In the genomic region with DNA sequence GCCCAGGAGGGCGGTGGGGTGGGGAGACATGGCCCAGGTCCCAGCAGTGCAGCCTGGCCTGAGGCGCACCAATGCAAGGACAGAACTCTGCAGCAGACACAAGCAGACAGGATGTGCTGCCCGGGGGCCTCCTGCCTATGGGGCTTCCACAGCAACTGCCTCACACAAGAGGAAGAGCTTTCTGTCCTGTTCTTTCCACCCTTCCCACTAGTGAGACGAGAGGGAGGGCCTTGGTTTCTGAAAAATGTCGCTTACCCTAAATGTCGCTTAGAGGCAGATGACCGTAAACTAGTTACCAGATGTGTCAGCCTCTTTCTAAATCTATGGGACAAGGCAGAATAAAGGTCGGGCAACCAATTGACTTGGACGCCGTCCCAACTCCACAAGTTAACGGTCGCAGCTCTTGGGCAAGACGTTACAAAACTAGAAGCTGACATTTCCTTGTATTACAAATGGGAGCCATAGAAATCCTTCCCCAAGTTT, we compare ENCODE assay signal across 2 cellular contexts.
TF ChIP-seq lines count a peak whose summit lies in the region.

A gene with protein sequence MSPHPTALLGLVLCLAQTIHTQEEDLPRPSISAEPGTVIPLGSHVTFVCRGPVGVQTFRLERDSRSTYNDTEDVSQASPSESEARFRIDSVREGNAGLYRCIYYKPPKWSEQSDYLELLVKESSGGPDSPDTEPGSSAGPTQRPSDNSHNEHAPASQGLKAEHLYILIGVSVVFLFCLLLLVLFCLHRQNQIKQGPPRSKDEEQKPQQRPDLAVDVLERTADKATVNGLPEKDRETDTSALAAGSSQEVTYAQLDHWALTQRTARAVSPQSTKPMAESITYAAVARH (minus strand): TSS at position 157 of the 483 bp plus-strand sequence. CDS start 127 bp downstream, at position 30.

TF ChIP-seq in GM23338, 12 proteins besides CTCF, POLR2A, EP300 and RAD21 (continued from another document and continues in another):
- no peak for TF ChIP-seq JUNB (IDR thresholded peaks at IDR 0.05; ENCODE audit: unreplicated experiment)
- TF ChIP-seq NANOG (IDR thresholded peaks at IDR 0.05; ENCODE audit: borderline replicate concordance) = no peak
- TF ChIP-seq ZNF114 (CRISPR knock-in tag; IDR thresholded peaks at IDR 0.05) = no peak
- no peak for TF ChIP-seq STAT1 (IDR thresholded peaks at IDR 0.05; ENCODE audit: unreplicated experiment)
- no peak for TF ChIP-seq EZH2phosphoT487 (IDR thresholded peaks at IDR 0.05; ENCODE audit: unreplicated experiment)
- TF ChIP-seq ZNF331 (CRISPR knock-in tag; IDR thresholded peaks at IDR 0.05; ENCODE audit: low read depth) = no peak
- TF ChIP-seq EZH2 (IDR thresholded peaks at IDR 0.05; ENCODE audit: low read depth, unreplicated experiment) = no peak
- TF ChIP-seq, protein P1, sequence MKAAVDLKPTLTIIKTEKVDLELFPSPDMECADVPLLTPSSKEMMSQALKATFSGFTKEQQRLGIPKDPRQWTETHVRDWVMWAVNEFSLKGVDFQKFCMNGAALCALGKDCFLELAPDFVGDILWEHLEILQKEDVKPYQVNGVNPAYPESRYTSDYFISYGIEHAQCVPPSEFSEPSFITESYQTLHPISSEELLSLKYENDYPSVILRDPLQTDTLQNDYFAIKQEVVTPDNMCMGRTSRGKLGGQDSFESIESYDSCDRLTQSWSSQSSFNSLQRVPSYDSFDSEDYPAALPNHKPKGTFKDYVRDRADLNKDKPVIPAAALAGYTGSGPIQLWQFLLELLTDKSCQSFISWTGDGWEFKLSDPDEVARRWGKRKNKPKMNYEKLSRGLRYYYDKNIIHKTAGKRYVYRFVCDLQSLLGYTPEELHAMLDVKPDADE (IDR thresholded peaks at IDR 0.05) = no peak
- no peak for TF ChIP-seq CREB1 (CRISPR knock-in tag; IDR thresholded peaks at IDR 0.05; ENCODE audit: low read depth)
- TF ChIP-seq, protein P2, sequence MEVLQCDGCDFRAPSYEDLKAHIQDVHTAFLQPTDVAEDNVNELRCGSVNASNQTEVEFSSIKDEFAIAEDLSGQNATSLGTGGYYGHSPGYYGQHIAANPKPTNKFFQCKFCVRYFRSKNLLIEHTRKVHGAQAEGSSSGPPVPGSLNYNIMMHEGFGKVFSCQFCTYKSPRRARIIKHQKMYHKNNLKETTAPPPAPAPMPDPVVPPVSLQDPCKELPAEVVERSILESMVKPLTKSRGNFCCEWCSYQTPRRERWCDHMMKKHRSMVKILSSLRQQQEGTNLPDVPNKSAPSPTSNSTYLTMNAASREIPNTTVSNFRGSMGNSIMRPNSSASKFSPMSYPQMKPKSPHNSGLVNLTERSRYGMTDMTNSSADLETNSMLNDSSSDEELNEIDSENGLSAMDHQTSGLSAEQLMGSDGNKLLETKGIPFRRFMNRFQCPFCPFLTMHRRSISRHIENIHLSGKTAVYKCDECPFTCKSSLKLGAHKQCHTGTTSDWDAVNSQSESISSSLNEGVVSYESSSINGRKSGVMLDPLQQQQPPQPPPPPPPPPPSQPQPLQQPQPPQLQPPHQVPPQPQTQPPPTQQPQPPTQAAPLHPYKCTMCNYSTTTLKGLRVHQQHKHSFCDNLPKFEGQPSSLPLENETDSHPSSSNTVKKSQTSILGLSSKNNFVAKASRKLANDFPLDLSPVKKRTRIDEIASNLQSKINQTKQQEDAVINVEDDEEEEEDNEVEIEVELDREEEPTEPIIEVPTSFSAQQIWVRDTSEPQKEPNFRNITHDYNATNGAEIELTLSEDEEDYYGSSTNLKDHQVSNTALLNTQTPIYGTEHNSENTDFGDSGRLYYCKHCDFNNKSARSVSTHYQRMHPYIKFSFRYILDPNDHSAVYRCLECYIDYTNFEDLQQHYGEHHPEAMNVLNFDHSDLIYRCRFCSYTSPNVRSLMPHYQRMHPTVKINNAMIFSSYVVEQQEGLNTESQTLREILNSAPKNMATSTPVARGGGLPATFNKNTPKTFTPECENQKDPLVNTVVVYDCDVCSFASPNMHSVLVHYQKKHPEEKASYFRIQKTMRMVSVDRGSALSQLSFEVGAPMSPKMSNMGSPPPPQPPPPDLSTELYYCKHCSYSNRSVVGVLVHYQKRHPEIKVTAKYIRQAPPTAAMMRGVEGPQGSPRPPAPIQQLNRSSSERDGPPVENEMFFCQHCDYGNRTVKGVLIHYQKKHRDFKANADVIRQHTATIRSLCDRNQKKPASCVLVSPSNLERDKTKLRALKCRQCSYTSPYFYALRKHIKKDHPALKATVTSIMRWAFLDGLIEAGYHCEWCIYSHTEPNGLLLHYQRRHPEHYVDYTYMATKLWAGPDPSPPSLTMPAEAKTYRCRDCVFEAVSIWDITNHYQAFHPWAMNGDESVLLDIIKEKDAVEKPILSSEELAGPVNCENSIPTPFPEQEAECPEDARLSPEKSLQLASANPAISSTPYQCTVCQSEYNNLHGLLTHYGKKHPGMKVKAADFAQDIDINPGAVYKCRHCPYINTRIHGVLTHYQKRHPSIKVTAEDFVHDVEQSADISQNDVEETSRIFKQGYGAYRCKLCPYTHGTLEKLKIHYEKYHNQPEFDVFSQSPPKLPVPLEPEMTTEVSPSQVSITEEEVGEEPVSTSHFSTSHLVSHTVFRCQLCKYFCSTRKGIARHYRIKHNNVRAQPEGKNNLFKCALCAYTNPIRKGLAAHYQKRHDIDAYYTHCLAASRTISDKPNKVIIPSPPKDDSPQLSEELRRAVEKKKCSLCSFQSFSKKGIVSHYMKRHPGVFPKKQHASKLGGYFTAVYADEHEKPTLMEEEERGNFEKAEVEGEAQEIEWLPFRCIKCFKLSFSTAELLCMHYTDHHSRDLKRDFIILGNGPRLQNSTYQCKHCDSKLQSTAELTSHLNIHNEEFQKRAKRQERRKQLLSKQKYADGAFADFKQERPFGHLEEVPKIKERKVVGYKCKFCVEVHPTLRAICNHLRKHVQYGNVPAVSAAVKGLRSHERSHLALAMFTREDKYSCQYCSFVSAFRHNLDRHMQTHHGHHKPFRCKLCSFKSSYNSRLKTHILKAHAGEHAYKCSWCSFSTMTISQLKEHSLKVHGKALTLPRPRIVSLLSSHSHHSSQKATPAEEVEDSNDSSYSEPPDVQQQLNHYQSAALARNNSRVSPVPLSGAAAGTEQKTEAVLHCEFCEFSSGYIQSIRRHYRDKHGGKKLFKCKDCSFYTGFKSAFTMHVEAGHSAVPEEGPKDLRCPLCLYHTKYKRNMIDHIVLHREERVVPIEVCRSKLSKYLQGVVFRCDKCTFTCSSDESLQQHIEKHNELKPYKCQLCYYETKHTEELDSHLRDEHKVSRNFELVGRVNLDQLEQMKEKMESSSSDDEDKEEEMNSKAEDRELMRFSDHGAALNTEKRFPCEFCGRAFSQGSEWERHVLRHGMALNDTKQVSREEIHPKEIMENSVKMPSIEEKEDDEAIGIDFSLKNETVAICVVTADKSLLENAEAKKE (CRISPR knock-in tag; IDR thresholded peaks at IDR 0.05) = no peak

TF ChIP-seq in H1, 55 proteins besides CTCF, POLR2A, EP300 and RAD21 (continued from another document):
- TF ChIP-seq ASH2L (IDR thresholded peaks at IDR 0.05; ENCODE audit: low read length) (no peak), TAF1 (IDR thresholded peaks at IDR 0.05; ENCODE audit: low read depth, low read length) (no peak), JUN (IDR thresholded peaks at IDR 0.05; ENCODE audit: low read depth, low read length) (no peak), SP2 (IDR thresholded peaks at IDR 0.05; ENCODE audit: low read length) (no peak), RFX5 (IDR thresholded peaks at IDR 0.05; ENCODE audit: borderline replicate concordance, low read depth, low read length) (no peak), TEAD4 (IDR thresholded peaks at IDR 0.05; ENCODE audit: low read depth, low read length) (no peak), SIX5 (IDR thresholded peaks at IDR 0.05; ENCODE audit: low read depth, low read length) (no peak)
- TF ChIP-seq, protein P3, sequence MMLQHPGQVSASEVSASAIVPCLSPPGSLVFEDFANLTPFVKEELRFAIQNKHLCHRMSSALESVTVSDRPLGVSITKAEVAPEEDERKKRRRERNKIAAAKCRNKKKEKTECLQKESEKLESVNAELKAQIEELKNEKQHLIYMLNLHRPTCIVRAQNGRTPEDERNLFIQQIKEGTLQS (IDR thresholded peaks at IDR 0.05; ENCODE audit: insufficient read depth, low read depth, low read length) = no peak
- TF ChIP-seq, protein P4, sequence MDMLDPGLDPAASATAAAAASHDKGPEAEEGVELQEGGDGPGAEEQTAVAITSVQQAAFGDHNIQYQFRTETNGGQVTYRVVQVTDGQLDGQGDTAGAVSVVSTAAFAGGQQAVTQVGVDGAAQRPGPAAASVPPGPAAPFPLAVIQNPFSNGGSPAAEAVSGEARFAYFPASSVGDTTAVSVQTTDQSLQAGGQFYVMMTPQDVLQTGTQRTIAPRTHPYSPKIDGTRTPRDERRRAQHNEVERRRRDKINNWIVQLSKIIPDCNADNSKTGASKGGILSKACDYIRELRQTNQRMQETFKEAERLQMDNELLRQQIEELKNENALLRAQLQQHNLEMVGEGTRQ (IDR thresholded peaks at IDR 0.05; ENCODE audit: low read length) = no peak
TF ChIP-seq in H1: peak in this region for 0.
